In the genomic region with DNA sequence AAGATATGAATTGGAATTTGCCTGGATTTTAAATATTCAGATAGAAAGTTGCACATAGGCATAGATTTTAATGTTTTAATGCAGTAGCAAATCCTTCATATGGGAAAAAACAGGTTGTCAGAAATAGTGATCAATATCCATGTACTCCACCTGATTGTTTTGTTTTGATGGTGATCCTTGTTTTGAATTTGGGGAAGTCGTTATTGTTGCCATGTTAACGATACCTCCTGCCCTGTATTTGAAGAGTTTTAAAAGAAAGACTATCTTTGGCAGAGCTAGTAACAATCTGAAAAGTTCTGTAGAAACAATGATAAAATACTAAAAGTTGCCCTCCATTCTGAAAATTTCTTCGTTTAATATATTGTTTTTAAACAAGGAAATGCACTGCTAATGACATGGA, we compare ENCODE assay signal across 9 cellular contexts. TPM values are rescaled to one million over a fixed set of nuclear protein-coding genes. Genes with fewer than 3 reads are reported as not detected.
DNase-seq lines count a peak whose midpoint lies in the region; ATAC-seq, FAIRE-seq and TF ChIP-seq lines count a peak whose summit lies in the region.
"Had no signal": no experiment of that assay in that cellular context is flagged by ENCODE, and none has a peak within 500 bp of the region (broad histone marks: within the 10 kb centered on the region; RNA-seq: fewer than 3 reads in every experiment).

No MANE protein-coding gene starts in this region.

- TF ChIP-seq POLR2A in tibial nerve (IDR thresholded peaks at IDR 0.05) = no peak

- no peak for ATAC-seq in activated T-cell treated with anti-CD3 and anti-CD28 coated beads, Interleukin-2, amount 50 U/mL, for 4 hours

- peak overlapping the region; percentile 93 for H3K4me2 ChIP-seq in keratinocyte (ENCODE audit: control insufficient read depth, extremely low read depth, insufficient read depth, low read depth, low read length)

- H3K27ac ChIP-seq in keratinocyte (ENCODE audit: control insufficient read depth, insufficient read depth, low read length) (peak overlapping the region; percentile 86), tibial nerve (peak overlapping the region; percentile 85 to 97 (median 94))

- 1 to 2% methylated on average over 3 of the region's 3 CpGs for WGBS in tibial nerve, 2 donors

- peak overlapping the region; percentile 93 for H3K9ac ChIP-seq in keratinocyte (ENCODE audit: control insufficient read depth, extremely low read depth, insufficient read depth, low read length)

- H3K27ac Mint-ChIP-seq in activated CD4-positive, alpha-beta memory T cell treated with anti-CD3 and anti-CD28 coated beads, Interleukin-2, amount 10 ng/mL, durations not matched to agents 7 days and 5 days = peak overlapping the region; percentile 77

- H3K27me3 ChIP-seq in keratinocyte (ENCODE audit: control insufficient read depth, extremely low read depth, insufficient read depth, low read length) (no peaks in the 10 kb centered on the region), tibial nerve (no peaks in the 10 kb centered on the region)

- no peaks in the 10 kb centered on the region for H3K9me3 Mint-ChIP-seq in activated T-cell treated with anti-CD3 and anti-CD28 coated beads, Interleukin-2, amount 50 U/mL, for 4 hours
- H3K9me3 Mint-ChIP-seq in activated CD4-positive, alpha-beta memory T cell treated with anti-CD3 and anti-CD28 coated beads, Interleukin-2, amount 10 ng/mL, durations not matched to agents 7 days and 5 days = no peaks in the 10 kb centered on the region

- DNase-seq in activated T-cell treated with anti-CD3 and anti-CD28 coated beads, Interleukin-2, amount 50 U/mL, for 4 hours = no peak
- DNase-seq in activated T-cell treated with anti-CD3 and anti-CD28 coated beads, Interleukin-2, amount 50 U/mL, for 48 hours = no peak
- no peak for DNase-seq in activated CD4-positive, alpha-beta memory T cell treated with anti-CD3 and anti-CD28 coated beads, Interleukin-2, amount 10 ng/mL, durations not matched to agents 7 days and 5 days
- no peak for DNase-seq in keratinocyte (ENCODE audit: low read depth, low spot score)
- no peak for DNase-seq in tibial nerve (ENCODE audit: low spot score in 2 of 2)
- DNase-seq in NCI-H2081 (lab: John Stamatoyannopoulos, UW) = no peak
- DNase-seq in NCI-H1048 (lab: John Stamatoyannopoulos, UW) = no peak
- DNase-seq in NCI-H1436 treated with DMSO at 0.1 percent for 48 hours (lab: John Stamatoyannopoulos, UW) = no peak

- no peaks in the 10 kb centered on the region for H3K9me1 ChIP-seq in keratinocyte (ENCODE audit: control insufficient read depth, extremely low read depth, insufficient read depth, low read length)

- no peak overlapping the region for H2AFZ ChIP-seq in keratinocyte (ENCODE audit: control insufficient read depth, low read length)

- H3K36me3 Mint-ChIP-seq in activated T-cell treated with anti-CD3 and anti-CD28 coated beads, Interleukin-2, amount 50 U/mL, for 4 hours (ENCODE audit: insufficient read depth) = peaks cover 3% of the 10 kb centered on the region
- no peaks in the 10 kb centered on the region for H3K36me3 Mint-ChIP-seq in activated CD4-positive, alpha-beta memory T cell treated with anti-CD3 and anti-CD28 coated beads, Interleukin-2, amount 10 ng/mL, durations not matched to agents 7 days and 5 days (ENCODE audit: low read depth)

- peaks cover 61% of the 10 kb centered on the region for H3K4me1 Mint-ChIP-seq in activated T-cell treated with anti-CD3 and anti-CD28 coated beads, Interleukin-2, amount 50 U/mL, for 4 hours (ENCODE audit: low read depth)
- peaks cover 42% of the 10 kb centered on the region for H3K4me1 Mint-ChIP-seq in activated CD4-positive, alpha-beta memory T cell treated with anti-CD3 and anti-CD28 coated beads, Interleukin-2, amount 10 ng/mL, durations not matched to agents 7 days and 5 days

- no peaks in the 10 kb centered on the region for H3K9me3 ChIP-seq in keratinocyte (ENCODE audit: control insufficient read depth, low read depth, low read length)
- H3K9me3 ChIP-seq in tibial nerve = no peaks in the 10 kb centered on the region

- peaks cover 52% of the 10 kb centered on the region for H3K79me2 ChIP-seq in keratinocyte (ENCODE audit: control insufficient read depth, insufficient read depth, low read length)

- H4K20me1 ChIP-seq in keratinocyte (ENCODE audit: control insufficient read depth, extremely low read depth, insufficient read depth, low read length) = no peaks in the 10 kb centered on the region

- H3K4me3 ChIP-seq in keratinocyte (ENCODE audit: control insufficient read depth in 2 of 3, extremely low read depth in 1 of 3, insufficient read depth in 2 of 3, low read depth in 1 of 3, low read length in 3 of 3) (peak overlapping the region; percentile 87 to 98 (median 89)), tibial nerve (peak overlapping the region; percentile 75 to 99 (median 78))

- CTCF ChIA-PET in activated CD4-positive, alpha-beta memory T cell treated with anti-CD3 and anti-CD28 coated beads, Interleukin-2, amount 10 ng/mL, durations not matched to agents 7 days and 5 days (lab: Charles Lee) = interaction anchor here (0.6 kb wide), 1 partner anchor 49 kb away, joined by 3 read pairs; no protein-coding TSS in a partner anchor

- peak overlapping the region; percentile 88 for H3K4me3 Mint-ChIP-seq in activated T-cell treated with anti-CD3 and anti-CD28 coated beads, Interleukin-2, amount 50 U/mL, for 4 hours
- H3K4me3 Mint-ChIP-seq in activated CD4-positive, alpha-beta memory T cell treated with anti-CD3 and anti-CD28 coated beads, Interleukin-2, amount 10 ng/mL, durations not matched to agents 7 days and 5 days = peak overlapping the region; percentile 86

- H3K4me1 ChIP-seq in keratinocyte (ENCODE audit: control insufficient read depth, extremely low read depth, insufficient read depth, low read length) = peaks cover 8% of the 10 kb centered on the region
- peaks cover 0 to 40% (median 21%) of the 10 kb centered on the region in 4 donors for H3K4me1 ChIP-seq in tibial nerve

- FAIRE-seq in keratinocyte (lab: Jason Lieb, UNC) = no peak
- FAIRE-seq: TTC549 had no signal

- POLR2A ChIA-PET in activated CD4-positive, alpha-beta memory T cell treated with anti-CD3 and anti-CD28 coated beads, Interleukin-2, amount 10 ng/mL, durations not matched to agents 7 days and 5 days (lab: Charles Lee) = interaction anchor here (1.0 to 5.0 kb wide), 4 partner anchors 11 to 547 kb away, joined by 3 to 90 read pairs (median 4); partner anchors contain the start of genes ACBD6 and TOR1AIP1

- H3K36me3 ChIP-seq in keratinocyte (ENCODE audit: control insufficient read depth in 2 of 2, extremely low read depth in 1 of 2, insufficient read depth in 2 of 2, low read length in 2 of 2) (no peaks in the 10 kb centered on the region), tibial nerve (no peaks in the 10 kb centered on the region)

- TF ChIP-seq CTCF in keratinocyte (optimal IDR thresholded peaks at IDR 0.05 in 1 of 3, IDR thresholded peaks at IDR 0.05 in 1 of 3, conservative IDR thresholded peaks at IDR 0.05 in 1 of 3; ENCODE audit: extremely low read depth in 1 of 3, insufficient read depth in 2 of 3, low read length in 3 of 3) (no peak), tibial nerve (IDR thresholded peaks at IDR 0.05) (no peak)

- dilution Hi-C loops in keratinocyte (cut with MboI; ENCODE audit: extremely low pct_ligation_motif_present, low sequenced_read_pairs) = no loop called here

- no peaks in the 10 kb centered on the region for H3K27me3 Mint-ChIP-seq in activated T-cell treated with anti-CD3 and anti-CD28 coated beads, Interleukin-2, amount 50 U/mL, for 4 hours (ENCODE audit: low read depth)
- no peaks in the 10 kb centered on the region for H3K27me3 Mint-ChIP-seq in activated CD4-positive, alpha-beta memory T cell treated with anti-CD3 and anti-CD28 coated beads, Interleukin-2, amount 10 ng/mL, durations not matched to agents 7 days and 5 days

- TF ChIP-seq EP300 in tibial nerve (IDR thresholded peaks at IDR 0.05) = no peak

RNA-seq across cellular contexts. Expression of gene CEP350, which starts 1.1 kb away (rescaled TPM):
- 10 to 100 TPM; 25.2 to 28.3 (median 28.1) TPM for total RNA-seq in activated T-cell treated with anti-CD3 and anti-CD28 coated beads, Interleukin-2, amount 50 U/mL, for 4 hours
- total RNA-seq in activated CD4-positive, alpha-beta memory T cell treated with anti-CD3 and anti-CD28 coated beads, Interleukin-2, amount 10 ng/mL, durations not matched to agents 7 days and 5 days = 10 to 100 TPM; 52.6 to 57.0 TPM
- polyA plus RNA-seq in keratinocyte = 7.5 to 12.0 TPM (median 8.2 TPM) in 3 replicates
- polyA plus RNA-seq in keratinocyte (2011; ENCODE audit: low read depth) = 131 TPM
- polyA plus RNA-seq in keratinocyte (2011; cell fraction: cytosol; rRNA removed) = 4.2 and 7.4 TPM in 2 replicates
- 14.1 and 20.8 TPM in 2 replicates for polyA plus RNA-seq in keratinocyte (2011; cell fraction: nucleus; rRNA removed)
- 9.8 and 11.1 TPM in 2 replicates for polyA plus RNA-seq in keratinocyte (2012; ENCODE audit: low replicate concordance)
- polyA minus RNA-seq in keratinocyte = 18.1 to 26.2 TPM (median 20.9 TPM) in 3 replicates
- 11.1 TPM for polyA minus RNA-seq in keratinocyte (2011; cell fraction: cytosol; rRNA and poly(A)+ RNA removed)
- polyA minus RNA-seq in keratinocyte (2011; cell fraction: nucleus; rRNA and poly(A)+ RNA removed) = 31.4 and 61.7 TPM in 2 replicates
- total RNA-seq in tibial nerve = 100 to 1,000 TPM in 2 of 4 donors, 10 to 100 TPM in 2; 82.6 to 112 (median 94.9) TPM
